17 cellular contexts compared by ENCODE assay signal in the genomic region with DNA sequence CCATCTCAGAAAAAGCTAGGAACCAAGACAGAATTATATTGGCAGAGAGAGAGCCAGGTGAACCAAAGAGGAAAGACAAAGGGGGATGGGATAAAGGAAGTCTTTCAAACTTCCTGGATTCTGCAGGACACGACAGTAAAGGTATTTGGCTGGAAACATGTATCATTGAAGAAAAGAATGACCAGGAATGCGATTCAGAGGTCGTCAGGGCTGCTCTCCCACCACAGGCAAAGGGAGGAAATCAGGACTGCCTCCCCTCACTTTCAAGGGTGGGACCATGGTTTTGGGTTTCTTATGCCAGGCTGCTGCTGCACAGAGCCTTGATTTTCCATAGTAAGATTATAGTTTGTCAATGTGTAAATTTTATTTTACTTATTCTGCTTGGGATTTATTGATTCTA.
DNase-seq lines count a peak whose midpoint lies in the region; ATAC-seq and TF ChIP-seq lines count a peak whose summit lies in the region.
"Had no signal": no experiment of that assay in that cellular context is flagged by ENCODE, and none has a peak within 500 bp of the region (broad histone marks: within the 10 kb centered on the region; RNA-seq: fewer than 3 reads in every experiment).

No MANE protein-coding gene starts in this region.

- RAD21 ChIA-PET in HCT116 (lab: Charles Lee; ENCODE audit: low non-redundant PET in 1 of 2, low total read pairs in 2 of 2, uncharacterized antibody in 2 of 2, unreplicated experiment in 2 of 2), result no interaction called here

- no peak overlapping the region for H3K4me3 Mint-ChIP-seq in neural progenitor cell
- H3K4me3 Mint-ChIP-seq: CD4-positive, alpha-beta T cell; HFFc6 had no signal

- BruUV-seq in HCT116 (replicated peaks; lab: Mats Ljungman, UMichigan), result no TSS peak

- no peaks in the 10 kb centered on the region for H3K36me3 Mint-ChIP-seq in neural progenitor cell

- H3K79me2 ChIP-seq in HCT116 (ENCODE audit: insufficient read depth, low read length) (no peaks in the 10 kb centered on the region), SU-DHL-6 (ENCODE audit: insufficient read depth, low read length) (no peaks in the 10 kb centered on the region), neural progenitor cell (ENCODE audit: low read depth) (no peaks in the 10 kb centered on the region)

- no peaks in the 10 kb centered on the region for H3K27me3 Mint-ChIP-seq in neural progenitor cell (ENCODE audit: insufficient read depth, low read depth)
- H3K27me3 Mint-ChIP-seq: CD4-positive, alpha-beta T cell had no signal

- no peak overlapping the region for H3K4me3 ChIP-seq in HCT116 (replicated peaks in 1 of 2; ENCODE audit: low read depth in 1 of 2, low read length in 2 of 2)
- no peak overlapping the region for H3K4me3 ChIP-seq in SU-DHL-6 (ENCODE audit: insufficient read depth, low read length, poor library complexity, severe bottlenecking)
- H3K4me3 ChIP-seq in neural progenitor cell, result no peak overlapping the region
- H3K4me3 ChIP-seq: A549 had no signal

- no peaks in the 10 kb centered on the region for H3K27me3 ChIP-seq in HCT116 (ENCODE audit: insufficient read depth, low read length)
- H3K27me3 ChIP-seq in SU-DHL-6 (ENCODE audit: low read length), result no peaks in the 10 kb centered on the region
- no peaks in the 10 kb centered on the region for H3K27me3 ChIP-seq in neural progenitor cell

- DNase-seq in HCT116 (ENCODE audit: low read depth, low spot score) (no peak), iPS-NIHi11 (ENCODE audit: low spot score) (peak; percentile 4), neural progenitor cell (ENCODE audit: low spot score) (peak; percentile 5), DMS53 (lab: John Stamatoyannopoulos, UW) (no peak), SK-N-DZ (ENCODE audit: low spot score) (no peak)
- DNase-seq: Calu3; CD4-positive, alpha-beta T cell; HFFc6; KBM-7; NCI-H1105 treated with DMSO at 0.1 percent for 48 hours; NCI-H1694; NCI-H748 treated with DMSO at 0.1 percent for 48 hours had no signal

- H3K9me2 ChIP-seq in HCT116 (ENCODE audit: insufficient read depth) (no peaks in the 10 kb centered on the region), SU-DHL-6 (replicated peaks; ENCODE audit: insufficient read depth, low read length) (no peaks in the 10 kb centered on the region)

- peak overlapping the region; percentile 73 for H3K27ac Mint-ChIP-seq in neural progenitor cell
- H3K27ac Mint-ChIP-seq: CD4-positive, alpha-beta T cell; HFFc6 had no signal

- TF ChIP-seq RAD21 in HCT116 (IDR thresholded peaks at IDR 0.05; ENCODE audit: low read depth), result no peak

- H3K4me1 ChIP-seq in HCT116 (ENCODE audit: control insufficient read depth in 1 of 2, insufficient read depth in 2 of 2, low read length in 2 of 2), result no peaks in the 10 kb centered on the region
- H3K4me1 ChIP-seq in neural progenitor cell, result no peaks in the 10 kb centered on the region

- intact Hi-C loops in HCT116 (cut with micrococcal nuclease), result loop anchor here (10.0 kb wide), 1 partner anchor 806 kb away; no protein-coding TSS in a partner anchor

- no peak for TF ChIP-seq POLR2A in HCT116 (IDR thresholded peaks at IDR 0.05; ENCODE audit: borderline replicate concordance, extremely low read depth, insufficient read depth, insufficient read length)

- no peak overlapping the region for H3K9ac ChIP-seq in HCT116 (ENCODE audit: low read length)
- H3K9ac ChIP-seq in SU-DHL-6 (ENCODE audit: low read length), result no peak overlapping the region
- no peak overlapping the region for H3K9ac ChIP-seq in neural progenitor cell

- H3K4me2 ChIP-seq in HCT116 (ENCODE audit: low read length) (no peak overlapping the region), SU-DHL-6 (ENCODE audit: low read depth, low read length, poor library complexity, severe bottlenecking) (no peak overlapping the region), neural progenitor cell (no peak overlapping the region)
- H3K4me2 ChIP-seq: A549 had no signal

- H3K36me3 ChIP-seq in HCT116 (ENCODE audit: control insufficient read depth in 1 of 2, insufficient read depth in 2 of 2, low read length in 2 of 2), result no peaks in the 10 kb centered on the region
- H3K36me3 ChIP-seq in SU-DHL-6 (ENCODE audit: low read length), result no peaks in the 10 kb centered on the region
- no peaks in the 10 kb centered on the region for H3K36me3 ChIP-seq in neural progenitor cell

- H2AFZ ChIP-seq in HCT116 (ENCODE audit: low read depth, low read length, poor library complexity, severe bottlenecking) (peak overlapping the region; percentile 4), SU-DHL-6 (ENCODE audit: low read depth, low read length, severe bottlenecking) (peak overlapping the region; percentile 84), neural progenitor cell (replicated peaks) (no peak overlapping the region)

- TF ChIP-seq CTCF in HCT116 (IDR thresholded peaks at IDR 0.05 in 2 of 3, conservative IDR thresholded peaks at IDR 0.05 in 1 of 3; ENCODE audit: borderline replicate concordance in 1 of 3, insufficient read depth in 1 of 3, low read depth in 2 of 3, low read length in 2 of 3), result no peak
- no peak for TF ChIP-seq CTCF in SU-DHL-6 (IDR thresholded peaks at IDR 0.05; ENCODE audit: insufficient read depth, low read length, poor library complexity, severe bottlenecking)
- no peak for TF ChIP-seq CTCF in neural progenitor cell (IDR thresholded peaks at IDR 0.05)

- H3K9me3 ChIP-seq in HCT116 (ENCODE audit: control insufficient read depth in 1 of 2, insufficient read depth in 1 of 2, low read depth in 1 of 2, low read length in 2 of 2), result no peaks in the 10 kb centered on the region
- H3K9me3 ChIP-seq in SU-DHL-6 (ENCODE audit: insufficient read depth, low read length), result no peaks in the 10 kb centered on the region
- no peaks in the 10 kb centered on the region for H3K9me3 ChIP-seq in neural progenitor cell (ENCODE audit: low read depth)
- H3K9me3 ChIP-seq: A549 had no signal

- CTCF ChIA-PET in HCT116 (lab: Charles Lee), result no interaction called here

- no peaks in the 10 kb centered on the region for H3K9me3 Mint-ChIP-seq in neural progenitor cell

- H3K27ac ChIP-seq in HCT116 (ENCODE audit: low read depth, low read length) (no peak overlapping the region), SU-DHL-6 (ENCODE audit: low read depth, low read length) (no peak overlapping the region), neural progenitor cell (no peak overlapping the region)
- H3K27ac ChIP-seq: RWPE1 had no signal

- no peak for ATAC-seq in HCT116
- ATAC-seq in SK-N-SH treated with all-trans-retinoic acid at 6 μM for 48 hours, result no peak
- ATAC-seq: A549, HepG2 had no signal

- peaks cover 6% of the 10 kb centered on the region for H3K4me1 Mint-ChIP-seq in neural progenitor cell

- POLR2A ChIA-PET in HCT116 (lab: Charles Lee), result no interaction called here

- no peaks in the 10 kb centered on the region for H4K20me1 ChIP-seq in HCT116 (ENCODE audit: insufficient read depth)
- no peaks in the 10 kb centered on the region for H4K20me1 ChIP-seq in SU-DHL-6 (ENCODE audit: low read depth, low read length)
- H4K20me1 ChIP-seq in neural progenitor cell (ENCODE audit: low read depth), result no peaks in the 10 kb centered on the region

- no peaks in the 10 kb centered on the region for H3F3A ChIP-seq in SU-DHL-6 (ENCODE audit: insufficient read depth)
- H3F3A ChIP-seq in neural progenitor cell (ENCODE audit: low read depth), result no peaks in the 10 kb centered on the region

TF ChIP-seq in HCT116, 20 proteins besides CTCF, POLR2A, EP300 and RAD21:
- TF ChIP-seq SP1 (IDR thresholded peaks at IDR 0.05; ENCODE audit: low read depth) (no peak), ZFX (IDR thresholded peaks at IDR 0.05) (no peak), EZH2 (IDR thresholded peaks at IDR 0.05) (no peak), EGR1 (IDR thresholded peaks at IDR 0.05; ENCODE audit: low read depth) (no peak), JUND (IDR thresholded peaks at IDR 0.05) (no peak), POLR2AphosphoS5 (IDR thresholded peaks at IDR 0.05; ENCODE audit: low read depth, low read length) (no peak), TCF7L2 (IDR thresholded peaks at IDR 0.05; ENCODE audit: borderline replicate concordance, extremely low read depth, insufficient read depth, insufficient read length) (no peak)
- TF ChIP-seq, protein P1, sequence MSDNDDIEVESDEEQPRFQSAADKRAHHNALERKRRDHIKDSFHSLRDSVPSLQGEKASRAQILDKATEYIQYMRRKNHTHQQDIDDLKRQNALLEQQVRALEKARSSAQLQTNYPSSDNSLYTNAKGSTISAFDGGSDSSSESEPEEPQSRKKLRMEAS (IDR thresholded peaks at IDR 0.05), result no peak

TF ChIP-seq in SK-N-SH treated with all-trans-retinoic acid at 6 μM for 48 hours, 23 proteins besides CTCF, POLR2A, EP300 and RAD21 (continues in another document):
- TF ChIP-seq ZNF565 (CRISPR knock-in tag; conservative IDR thresholded peaks at IDR 0.05; ENCODE audit: low read depth) (no peak), ISL1 (CRISPR knock-in tag; IDR thresholded peaks at IDR 0.05) (no peak), ESRRG (CRISPR knock-in tag; IDR thresholded peaks at IDR 0.05) (no peak), ZFP3 (CRISPR knock-in tag; IDR thresholded peaks at IDR 0.05) (no peak), PPARA (CRISPR knock-in tag; IDR thresholded peaks at IDR 0.05; ENCODE audit: borderline replicate concordance) (no peak), BACH2 (CRISPR knock-in tag; IDR thresholded peaks at IDR 0.05; ENCODE audit: borderline replicate concordance) (no peak), ZC3H10 (CRISPR knock-in tag; IDR thresholded peaks at IDR 0.05) (no peak), GLIS3 (CRISPR knock-in tag; IDR thresholded peaks at IDR 0.05) (no peak), TOX (CRISPR knock-in tag; IDR thresholded peaks at IDR 0.05; ENCODE audit: borderline replicate concordance) (no peak)
- TF ChIP-seq, protein P2, sequence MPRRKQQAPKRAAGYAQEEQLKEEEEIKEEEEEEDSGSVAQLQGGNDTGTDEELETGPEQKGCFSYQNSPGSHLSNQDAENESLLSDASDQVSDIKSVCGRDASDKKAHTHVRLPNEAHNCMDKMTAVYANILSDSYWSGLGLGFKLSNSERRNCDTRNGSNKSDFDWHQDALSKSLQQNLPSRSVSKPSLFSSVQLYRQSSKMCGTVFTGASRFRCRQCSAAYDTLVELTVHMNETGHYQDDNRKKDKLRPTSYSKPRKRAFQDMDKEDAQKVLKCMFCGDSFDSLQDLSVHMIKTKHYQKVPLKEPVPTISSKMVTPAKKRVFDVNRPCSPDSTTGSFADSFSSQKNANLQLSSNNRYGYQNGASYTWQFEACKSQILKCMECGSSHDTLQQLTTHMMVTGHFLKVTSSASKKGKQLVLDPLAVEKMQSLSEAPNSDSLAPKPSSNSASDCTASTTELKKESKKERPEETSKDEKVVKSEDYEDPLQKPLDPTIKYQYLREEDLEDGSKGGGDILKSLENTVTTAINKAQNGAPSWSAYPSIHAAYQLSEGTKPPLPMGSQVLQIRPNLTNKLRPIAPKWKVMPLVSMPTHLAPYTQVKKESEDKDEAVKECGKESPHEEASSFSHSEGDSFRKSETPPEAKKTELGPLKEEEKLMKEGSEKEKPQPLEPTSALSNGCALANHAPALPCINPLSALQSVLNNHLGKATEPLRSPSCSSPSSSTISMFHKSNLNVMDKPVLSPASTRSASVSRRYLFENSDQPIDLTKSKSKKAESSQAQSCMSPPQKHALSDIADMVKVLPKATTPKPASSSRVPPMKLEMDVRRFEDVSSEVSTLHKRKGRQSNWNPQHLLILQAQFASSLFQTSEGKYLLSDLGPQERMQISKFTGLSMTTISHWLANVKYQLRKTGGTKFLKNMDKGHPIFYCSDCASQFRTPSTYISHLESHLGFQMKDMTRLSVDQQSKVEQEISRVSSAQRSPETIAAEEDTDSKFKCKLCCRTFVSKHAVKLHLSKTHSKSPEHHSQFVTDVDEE (CRISPR knock-in tag; IDR thresholded peaks at IDR 0.05), result no peak

Comparison
In these comparisons a context has a peak if more than half of its experiments do, and no peak if none do; other contexts are left out.
1. DNase-seq: peak in iPS-NIHi11 (single experiment) and neural progenitor cell (single experiment); none in HCT116 (single experiment), DMS53 (single experiment) and SK-N-DZ (single experiment).